In the genomic region with DNA sequence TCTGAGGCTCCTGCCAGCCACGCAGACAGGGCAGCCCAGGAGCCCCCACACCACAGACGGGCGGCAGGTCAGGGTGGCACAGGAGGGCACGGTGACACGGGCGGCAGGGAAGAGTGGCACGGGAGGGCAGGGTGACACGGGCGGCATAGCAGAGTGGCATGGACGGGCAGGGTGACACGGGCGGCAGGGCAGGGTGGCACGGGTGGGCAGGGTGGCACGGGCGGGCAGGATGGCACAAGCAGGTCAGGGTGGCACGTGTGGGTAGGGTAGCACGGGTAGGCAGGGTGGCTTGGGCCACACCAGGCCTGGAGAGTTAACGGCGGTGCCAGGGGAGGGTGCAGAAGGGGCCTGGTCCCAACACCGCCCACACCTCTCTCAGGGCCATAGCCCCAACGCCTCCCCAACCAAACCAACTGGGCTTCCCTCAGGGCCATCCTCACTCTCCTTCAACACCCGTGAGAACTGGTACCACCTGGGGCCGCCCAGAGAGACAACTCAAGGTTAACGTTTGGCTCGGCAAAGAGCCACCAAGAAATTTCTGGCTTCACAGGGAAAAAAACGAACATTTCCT, we compare ENCODE assay signal across 9 cellular contexts. TPM values are rescaled to one million over a fixed set of nuclear protein-coding genes. Genes with fewer than 3 reads are reported as not detected.
DNase-seq lines count a peak whose midpoint lies in the region; ATAC-seq, FAIRE-seq and TF ChIP-seq lines count a peak whose summit lies in the region.
"Had no signal": no experiment of that assay in that cellular context is flagged by ENCODE, and none has a peak within 500 bp of the region (broad histone marks: within the 10 kb centered on the region; RNA-seq: fewer than 3 reads in every experiment).

No MANE protein-coding gene starts in this region.

- H3K27ac Mint-ChIP-seq in T-cell = peak overlapping the region in 1 of 2 donors; percentile 34

- DNase-seq in GM13976 (ENCODE audit: low spot score) (peak; percentile 21), T-cell (peak in 1 of 34 experiments; percentile 4), Right ventricle myocardium inferior (ENCODE audit: missing footprints) (peak; percentile 45), sciatic nerve (ENCODE audit: low spot score) (peak; percentile 48), RCC 7860 (ENCODE audit: low spot score) (no peak), NCI-H2081 (lab: John Stamatoyannopoulos, UW) (no peak), NCI-H146 (lab: John Stamatoyannopoulos, UW) (no peak)
- DNase-seq: GOT3 had no signal

- in situ Hi-C loops in GM13976 (cut with MboI; ENCODE audit: low sequenced_read_pairs, unreplicated experiment) = no loop called here

- ATAC-seq in T-cell (replicated peaks in 1 of 4) = no peak
- ATAC-seq in Right ventricle myocardium inferior = no peak
- ATAC-seq in sciatic nerve = no peak
- ATAC-seq in HG03442 (IDR thresholded peaks at IDR 0.05; ENCODE audit: unreplicated experiment) = no peak

- no peak for FAIRE-seq in RCC 7860 (lab: Jason Lieb, UNC)

- H3K4me1 Mint-ChIP-seq in T-cell = peaks cover 57 to 69% (median 64%) of the 10 kb centered on the region in 3 donors

- intact Hi-C loops in Right ventricle myocardium inferior (cut with DNase I) = loop anchor here (5.0 kb wide), 1 partner anchor 38 kb away; no protein-coding TSS in a partner anchor
- intact Hi-C loops in sciatic nerve (cut with DNase I) = loop anchor here (5.0 kb wide), 1 partner anchor 102 kb away; the partner anchor contains the start of gene UVSSA

- no peaks in the 10 kb centered on the region for H3K9me3 Mint-ChIP-seq in T-cell

- TF ChIP-seq CTCF in GM13976 (IDR thresholded peaks at IDR 0.05; ENCODE audit: borderline replicate concordance, control extremely low read depth, extremely low read depth, insufficient read depth, missing control alignments) = no peak

- no peaks in the 10 kb centered on the region for H3K27me3 Mint-ChIP-seq in T-cell

- no peaks in the 10 kb centered on the region for H3K36me3 Mint-ChIP-seq in T-cell

- peak overlapping the region; percentile 78 to 87 (median 85) for H3K4me3 Mint-ChIP-seq in T-cell

- CTCF ChIA-PET in T-cell (lab: Charles Lee) = no interaction called here

- POLR2A ChIA-PET in T-cell (lab: Charles Lee) = no interaction called here

RNA-seq across cellular contexts. Expression of gene CTBP1, which starts 3.4 kb away (rescaled TPM):
- total RNA-seq in T-cell = 100 to 1,000 TPM; 185 to 232 (median 207) TPM
- total RNA-seq in Right ventricle myocardium inferior = 121 TPM
- total RNA-seq in sciatic nerve = 143 TPM

RNA-seq across cellular contexts. Expression of gene MAEA, which starts 44.1 kb away (rescaled TPM):
- total RNA-seq in T-cell (100 to 1,000 TPM in 2 of 5 donors, 10 to 100 TPM in 3; 62.3 to 114 (median 87.2) TPM), Right ventricle myocardium inferior (50.4 TPM), sciatic nerve (68.6 TPM)

Comparison
In these comparisons a context has a peak if more than half of its experiments do, and no peak if none do; other contexts are left out.
1. DNase-seq: peak in GM13976 (single experiment), Right ventricle myocardium inferior (single experiment) and sciatic nerve (single experiment); none in RCC 7860 (single experiment), NCI-H2081 (0 of 2) and NCI-H146 (single experiment).